Comparison of ENCODE assay signal across 17 cellular contexts in genomic region chr6:3330199-3330598, GRCh38.
DNase-seq lines count a peak whose midpoint lies in the region; ATAC-seq and TF ChIP-seq lines count a peak whose summit lies in the region.
"Had no signal": no experiment of that assay in that cellular context is flagged by ENCODE, and none has a peak within 500 bp of the region (broad histone marks: within the 10 kb centered on the region; RNA-seq: fewer than 3 reads in every experiment).

No MANE protein-coding gene starts in this region.

- peak overlapping the region; percentile 5 for H2BK15ac ChIP-seq in neuronal stem cell (ENCODE audit: low read length)

- no peak overlapping the region for H4K91ac ChIP-seq in neuronal stem cell (ENCODE audit: low read depth, low read length, poor library complexity)

- H3K36me3 ChIP-seq in A673 (ENCODE audit: insufficient read depth, low read length, poor library complexity, severe bottlenecking) (no peaks in the 10 kb centered on the region), HEK293 (ENCODE audit: control insufficient read depth in 2 of 2, insufficient read depth in 1 of 2, low read length in 2 of 2) (no peaks in the 10 kb centered on the region), breast epithelium (no peaks in the 10 kb centered on the region), neuronal stem cell (replicated peaks in 1 of 2; ENCODE audit: control insufficient read depth in 2 of 2, insufficient read depth in 2 of 2, low read length in 2 of 2) (no peaks in the 10 kb centered on the region)
- H3K36me3 ChIP-seq: MG63 had no signal

- intact Hi-C loops in A673 (cut with micrococcal nuclease; ENCODE audit: unreplicated experiment) = no loop called here
- intact Hi-C loops in breast epithelium (cut with DNase I; ENCODE audit: low total_unique reads) = no loop called here

- H3K27me3 ChIP-seq in A673 (replicated peaks; ENCODE audit: insufficient read depth, low read depth, low read length, poor library complexity) = no peaks in the 10 kb centered on the region
- no peaks in the 10 kb centered on the region for H3K27me3 ChIP-seq in breast epithelium
- no peaks in the 10 kb centered on the region for H3K27me3 ChIP-seq in neuronal stem cell (ENCODE audit: control insufficient read depth in 3 of 3, insufficient read depth in 3 of 3, low read depth in 1 of 3, low read length in 3 of 3)
- H3K27me3 ChIP-seq: MG63 had no signal

- no peak overlapping the region for H2AFZ ChIP-seq in neuronal stem cell (ENCODE audit: low read length)
- H2AFZ ChIP-seq: parathyroid adenoma had no signal

- H3K14ac ChIP-seq in neuronal stem cell (ENCODE audit: low read length) = no peak overlapping the region

- H2AK5ac ChIP-seq in neuronal stem cell (ENCODE audit: low read depth, low read length) = no peak overlapping the region

- H2BK120ac ChIP-seq in neuronal stem cell (ENCODE audit: low read depth, low read length) = peak overlapping the region; percentile 90

- POLR2A ChIA-PET in A673 (lab: Charles Lee; ENCODE audit: low non-redundant PET) (no interaction called here), HEK293 (lab: Yijun Ruan, JAX) (no interaction called here)

- H3K9me3 ChIP-seq in A673 (ENCODE audit: low read depth, low read length, poor library complexity, severe bottlenecking) (no peaks in the 10 kb centered on the region), HEK293 (ENCODE audit: control insufficient read depth, insufficient read depth, low read depth, low read length) (no peaks in the 10 kb centered on the region), breast epithelium (no peaks in the 10 kb centered on the region), neuronal stem cell (replicated peaks in 1 of 2; ENCODE audit: control insufficient read depth in 2 of 2, insufficient read depth in 1 of 2, low read depth in 1 of 2, low read length in 2 of 2) (no peaks in the 10 kb centered on the region)
- H3K9me3 ChIP-seq: MG63 had no signal

- WGBS in neuronal stem cell (ENCODE audit: extremely low coverage in 2 of 2, insufficient read length in 2 of 2, insufficient replicate concordance in 1 of 2), 2 donors = no CpG with 5 or more reads among the region's 6 CpGs

- H3K23ac ChIP-seq in neuronal stem cell (ENCODE audit: low read depth, low read length, poor library complexity) = peak overlapping the region; percentile 32

- H3K18ac ChIP-seq in neuronal stem cell (ENCODE audit: low read length) = peak overlapping the region; percentile 11

- peak overlapping the region; percentile 8 for H3K4ac ChIP-seq in neuronal stem cell (ENCODE audit: low read length)

- H3K27ac ChIP-seq in A673 (ENCODE audit: low read depth, low read length, poor library complexity, severe bottlenecking) = no peak overlapping the region
- H3K27ac ChIP-seq in HEK293 (ENCODE audit: extremely low read depth, low read depth, low read length) = no peak overlapping the region
- peak overlapping the region; percentile 60 to 76 for H3K27ac ChIP-seq in breast epithelium
- no peak overlapping the region for H3K27ac ChIP-seq in neuronal stem cell (replicated peaks; ENCODE audit: low read length)
- H3K27ac ChIP-seq: parathyroid adenoma had no signal

- DNase-seq in A673 (ENCODE audit: low spot score) (no peak), breast epithelium (ENCODE audit: low spot score in 2 of 2) (no peak), neuronal stem cell (ENCODE audit: low spot score) (no peak), activated gamma-delta T cell (lab: John Stamatoyannopoulos, UW) (no peak), NCI-H1694 treated with DMSO at 0.1 percent for 48 hours (lab: John Stamatoyannopoulos, UW) (no peak)
- DNase-seq: activated CD4-positive, alpha-beta T cell treated with anti-CD3 and anti-CD28 coated beads, Interleukin-2, amount 50 U/mL, for 4 hours; activated naive CD8-positive, alpha-beta T cell treated with anti-CD3 and anti-CD28 coated beads, Interleukin-2, amount 50 U/mL, for 24 hours; activated T-cell treated with anti-CD3 and anti-CD28 coated beads, Interleukin-2, amount 50 U/mL, for 72 hours; cerebellar nuclear complex; MG63; NCI-H2107; SIG-M5; stimulated activated CD4-positive, alpha-beta T cell treated with anti-CD3 and anti-CD28 coated beads, Interleukin-15, amount 100 ng/mL, for 24 hours had no signal

- no peak overlapping the region for H4K8ac ChIP-seq in neuronal stem cell (ENCODE audit: low read depth, low read length)

- no peaks in the 10 kb centered on the region for H3K79me1 ChIP-seq in neuronal stem cell (ENCODE audit: low read depth, low read length)

- H3K9ac ChIP-seq in neuronal stem cell (ENCODE audit: low read depth, low read length, poor library complexity) = no peak overlapping the region
- H3K9ac ChIP-seq: parathyroid adenoma had no signal

- no peak overlapping the region for H3K4me3 ChIP-seq in A673 (ENCODE audit: low read depth, low read length, poor library complexity, severe bottlenecking)
- H3K4me3 ChIP-seq in HEK293 (ENCODE audit: low read depth, low read length) = no peak overlapping the region
- no peak overlapping the region for H3K4me3 ChIP-seq in breast epithelium
- H3K4me3 ChIP-seq in neuronal stem cell (ENCODE audit: low read length in 2 of 2) = no peak overlapping the region
- H3K4me3 ChIP-seq: MG63 had no signal

- H3K4me2 ChIP-seq in neuronal stem cell (ENCODE audit: insufficient read depth, low read length, poor library complexity, severe bottlenecking) = no peak overlapping the region

- no peak overlapping the region for H2BK12ac ChIP-seq in neuronal stem cell (ENCODE audit: low read length)

- no peak for ATAC-seq in GM21423 (IDR thresholded peaks at IDR 0.05; ENCODE audit: unreplicated experiment)
- no peak for ATAC-seq in HG03571 (IDR thresholded peaks at IDR 0.05; ENCODE audit: unreplicated experiment)
- ATAC-seq: activated naive CD8-positive, alpha-beta T cell treated with anti-CD3 and anti-CD28 coated beads, Interleukin-2, amount 50 U/mL, for 24 hours; activated T-cell treated with anti-CD3 and anti-CD28 coated beads, Interleukin-2, amount 50 U/mL, for 72 hours had no signal

- no peak overlapping the region for H2BK5ac ChIP-seq in neuronal stem cell (ENCODE audit: low read length)

- TF ChIP-seq CTCF in A673 (conservative IDR thresholded peaks at IDR 0.05; ENCODE audit: low read depth, low read length) (peak; percentile 32), HEK293 (tag by site-specific recombination; IDR thresholded peaks at IDR 0.05) (0 out of 2 replicates have a peak, but pooled peaks have one; percentile 17), breast epithelium (IDR thresholded peaks at IDR 0.05) (no peak)

- no peak for TF ChIP-seq POLR2A in breast epithelium (IDR thresholded peaks at IDR 0.05)

- H3K4me1 ChIP-seq in A673 (ENCODE audit: insufficient read depth, low read length, poor library complexity, severe bottlenecking) (peaks cover 6% of the 10 kb centered on the region), HEK293 (ENCODE audit: control insufficient read depth, insufficient read depth, low read length) (peaks cover 5% of the 10 kb centered on the region), breast epithelium (no peaks in the 10 kb centered on the region), neuronal stem cell (ENCODE audit: control insufficient read depth in 2 of 2, insufficient read depth in 1 of 2, low read depth in 1 of 2, low read length in 2 of 2) (peaks cover 19 to 27% of the 10 kb centered on the region in 2 donors)

- CTCF ChIA-PET in A673 (lab: Charles Lee) = no interaction called here
- CTCF ChIA-PET in HEK293 (lab: Yijun Ruan, JAX) = interaction anchor here (0.6 to 1.2 kb wide), 4 partner anchors 17 to 95 kb away, joined by 3 to 4 read pairs (median 4); no protein-coding TSS in a partner anchor

- no TSS peak for BruUV-seq in A673 (replicated peaks; lab: Mats Ljungman, UMichigan)

TF ChIP-seq in HEK293, 187 proteins besides CTCF, POLR2A, EP300 and RAD21:
- TF ChIP-seq ZNF580 (tag by site-specific recombination; IDR thresholded peaks at IDR 0.05) (no peak), BCL6B (tag by site-specific recombination; IDR thresholded peaks at IDR 0.05) (no peak), IKZF3 (tag by site-specific recombination; IDR thresholded peaks at IDR 0.05) (no peak), MEIS1 (CRISPR knock-in tag; IDR thresholded peaks at IDR 0.05; ENCODE audit: borderline replicate concordance) (no peak), ZNF423 (tag by site-specific recombination; IDR thresholded peaks at IDR 0.05) (no peak), ZNF391 (tag by site-specific recombination; IDR thresholded peaks at IDR 0.05; ENCODE audit: borderline replicate concordance, low read depth) (no peak), ZNF549 (tag by site-specific recombination; IDR thresholded peaks at IDR 0.05) (no peak), ZNF701 (tag by site-specific recombination; IDR thresholded peaks at IDR 0.05) (no peak), HOXC10 (CRISPR knock-in tag; IDR thresholded peaks at IDR 0.05) (no peak), ZNF221 (tag by site-specific recombination; IDR thresholded peaks at IDR 0.05; ENCODE audit: borderline replicate concordance) (no peak), HOXD13 (CRISPR knock-in tag; IDR thresholded peaks at IDR 0.05; ENCODE audit: borderline replicate concordance) (no peak)

Comparison
In these comparisons a context has a peak if more than half of its experiments do, and no peak if none do; other contexts are left out.
1. H3K27ac ChIP-seq: peak in breast epithelium (2 of 2); none in A673 (single experiment), HEK293 (single experiment) and neuronal stem cell (single experiment).
2. CTCF ChIP-seq: peak in A673 (single experiment) and HEK293 (single experiment); none in breast epithelium (0 of 3).